In genomic region chr18:30149585-30149984, GRCh38 we compare ENCODE assay signal across 36 cellular contexts.
"Had no signal": no experiment of that assay in that cellular context is flagged by ENCODE, and none has a peak within 500 bp of the region (broad histone marks: within the 10 kb centered on the region; RNA-seq: fewer than 3 reads in every experiment).

No MANE protein-coding gene starts in this region.

- DNase-seq: Kasumi-1, MG63, MM.1S, MV-4-11, NCI-H1048, NCI-H1092, NCI-H1092 treated with DMSO at 0.1 percent for 48 hours, NCI-H1105, NCI-H1105 treated with DMSO at 0.1 percent for 48 hours, NCI-H1417, NCI-H1417 treated with DMSO at 0.1 percent for 48 hours, NCI-H1436, NCI-H1436 treated with DMSO at 0.1 percent for 48 hours, NCI-H146, NCI-H1694, NCI-H1694 treated with DMSO at 0.1 percent for 48 hours, NCI-H187, NCI-H187 treated with DMSO at 0.1 percent for 48 hours, NCI-H1930, NCI-H2029, NCI-H2029 treated with DMSO at 0.1 percent for 48 hours, NCI-H2081, NCI-H2081 treated with DMSO at 0.1 percent for 48 hours, NCI-H2107, NCI-H2171, NCI-H2171 treated with DMSO at 0.1 percent for 48 hours, NCI-H2227 treated with DMSO at 0.1 percent for 48 hours, NCI-H226, NCI-H345, NCI-H446, NCI-H446 treated with DMSO at 0.1 percent for 48 hours, NCI-H510A, NCI-H510A treated with DMSO at 0.1 percent for 48 hours, NCI-H524, NCI-H524 treated with DMSO at 0.1 percent for 48 hours, NCI-H526 had no signal

- H3K27me3 ChIP-seq: MG63 had no signal

- H3K9me3 ChIP-seq: MG63 had no signal

- H3K36me3 ChIP-seq: MG63 had no signal

- H3K4me3 ChIP-seq: MG63 had no signal
